Comparison of ENCODE assay signal across 1 cellular context in the genomic region with DNA sequence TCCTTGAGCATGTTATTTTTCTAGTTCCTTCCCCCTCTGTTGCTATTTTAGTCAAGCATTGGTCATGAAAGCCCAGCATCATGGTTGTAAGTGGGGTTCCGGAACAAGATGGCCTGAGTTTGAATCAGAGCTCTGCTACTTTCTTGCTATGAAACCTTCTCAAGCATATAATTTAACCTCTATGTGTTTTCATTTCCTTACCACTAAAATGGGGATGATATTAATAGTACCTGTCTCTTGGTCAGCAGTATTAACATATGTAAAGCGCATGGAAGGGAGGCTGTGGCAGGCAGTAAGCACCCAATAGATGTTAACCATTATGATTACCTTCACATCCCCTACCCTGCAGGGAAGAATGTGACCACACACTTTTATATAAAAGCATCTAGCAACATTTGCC.
TF ChIP-seq lines count a peak whose summit lies in the region.

No MANE protein-coding gene starts in this region.

TF ChIP-seq in GM12878, 131 proteins besides CTCF, POLR2A, EP300 and RAD21 (continued from another document):
- TF ChIP-seq, protein P1, sequence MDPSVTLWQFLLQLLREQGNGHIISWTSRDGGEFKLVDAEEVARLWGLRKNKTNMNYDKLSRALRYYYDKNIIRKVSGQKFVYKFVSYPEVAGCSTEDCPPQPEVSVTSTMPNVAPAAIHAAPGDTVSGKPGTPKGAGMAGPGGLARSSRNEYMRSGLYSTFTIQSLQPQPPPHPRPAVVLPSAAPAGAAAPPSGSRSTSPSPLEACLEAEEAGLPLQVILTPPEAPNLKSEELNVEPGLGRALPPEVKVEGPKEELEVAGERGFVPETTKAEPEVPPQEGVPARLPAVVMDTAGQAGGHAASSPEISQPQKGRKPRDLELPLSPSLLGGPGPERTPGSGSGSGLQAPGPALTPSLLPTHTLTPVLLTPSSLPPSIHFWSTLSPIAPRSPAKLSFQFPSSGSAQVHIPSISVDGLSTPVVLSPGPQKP (IDR thresholded peaks at IDR 0.05; ENCODE audit: low read depth, low read length), result no peak
